Comparison of ENCODE assay signal across 8 cellular contexts in the genomic region with DNA sequence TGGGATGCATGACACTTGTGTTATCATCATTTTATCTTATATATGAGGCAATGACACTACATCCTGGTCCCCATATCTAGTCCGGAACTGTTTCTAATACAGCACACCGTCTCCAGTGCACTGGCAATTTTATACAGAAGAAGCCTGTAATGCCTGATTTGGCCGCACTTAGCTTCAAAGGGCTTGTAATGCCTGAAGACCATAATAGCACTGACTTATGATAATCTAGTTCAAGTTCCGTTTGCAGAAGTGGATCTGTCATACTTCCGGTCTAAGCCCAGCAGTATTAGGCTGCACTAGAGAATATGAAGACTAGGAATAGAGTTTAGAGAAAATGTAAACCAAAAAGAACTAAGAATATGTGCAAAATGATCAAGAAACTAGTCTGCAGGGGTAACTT. TPM values are rescaled to one million over a fixed set of nuclear protein-coding genes. Genes with fewer than 3 reads are reported as not detected.
DNase-seq lines count a peak whose midpoint lies in the region; ATAC-seq, FAIRE-seq and TF ChIP-seq lines count a peak whose summit lies in the region.

No MANE protein-coding gene starts in this region.

- no peaks in the 10 kb centered on the region for H3K9me3 ChIP-seq in astrocyte (ENCODE audit: insufficient read depth, low read depth, low read length)
- no peaks in the 10 kb centered on the region for H3K9me3 ChIP-seq in tibial artery

- H3K9me3 Mint-ChIP-seq in astrocyte (ENCODE audit: unreplicated experiment) = no peaks in the 10 kb centered on the region

- peak; percentile 9 for DNase-seq in activated gamma-delta T cell treated with Interleukin-2 at 50 U/mL for 16 hours
- DNase-seq in activated gamma-delta T cell (lab: John Stamatoyannopoulos, UW) = no peak
- peak; percentile 80 for DNase-seq in NAMALWA (ENCODE audit: low spot score)
- DNase-seq in astrocyte (ENCODE audit: low read depth) = peak; percentile 20
- DNase-seq in tibial artery = no peak
- no peak for DNase-seq in NCI-H1417 treated with DMSO at 0.1 percent for 48 hours (lab: John Stamatoyannopoulos, UW)

- intact Hi-C loops in tibial artery (cut with DNase I; ENCODE audit: low total_unique reads) = no loop called here

- H3K4me3 Mint-ChIP-seq in astrocyte (ENCODE audit: unreplicated experiment) = peak overlapping the region; percentile 90

- H2AFZ ChIP-seq in astrocyte (ENCODE audit: low read depth, low read length) = no peak overlapping the region

- ATAC-seq in GM19467 (IDR thresholded peaks at IDR 0.05; ENCODE audit: unreplicated experiment) = no peak

- H3K36me3 Mint-ChIP-seq in astrocyte (ENCODE audit: low read depth, unreplicated experiment) = peaks cover 3% of the 10 kb centered on the region

- H3K4me1 Mint-ChIP-seq in astrocyte (ENCODE audit: low read depth, unreplicated experiment) = peaks cover 16% of the 10 kb centered on the region

- FAIRE-seq in astrocyte (lab: Jason Lieb, UNC) = no peak

- no peaks in the 10 kb centered on the region for H3K27me3 Mint-ChIP-seq in astrocyte (ENCODE audit: low read depth, unreplicated experiment)

- no peak for TF ChIP-seq CTCF in astrocyte (IDR thresholded peaks at IDR 0.05; ENCODE audit: insufficient read depth, low read depth, low read length)
- TF ChIP-seq CTCF in tibial artery (IDR thresholded peaks at IDR 0.05) = no peak

- H3K36me3 ChIP-seq in astrocyte (ENCODE audit: insufficient read depth, low read length) (peaks cover 5% of the 10 kb centered on the region), tibial artery (no peaks in the 10 kb centered on the region)

- peak overlapping the region; percentile 97 for H3K4me3 ChIP-seq in astrocyte (ENCODE audit: insufficient read depth, low read depth, low read length)
- H3K4me3 ChIP-seq in tibial artery = peak overlapping the region; percentile 72 to 86

- H3K27ac ChIP-seq in astrocyte (ENCODE audit: low read depth, low read length) (peak overlapping the region; percentile 98), layer of hippocampus (ENCODE audit: low read depth, low read length) (peak overlapping the region; percentile 94), tibial artery (peak overlapping the region; percentile 91 to 96)

- H3K9ac ChIP-seq in astrocyte (ENCODE audit: low read length) = peak overlapping the region; percentile 99

- peaks cover 55% of the 10 kb centered on the region for H4K20me1 ChIP-seq in astrocyte (ENCODE audit: insufficient read depth, low read length)

- no peaks in the 10 kb centered on the region for H3K27me3 ChIP-seq in astrocyte (ENCODE audit: insufficient read depth, low read length)
- H3K27me3 ChIP-seq in layer of hippocampus (ENCODE audit: control insufficient read depth, insufficient read depth, low read length) = no peaks in the 10 kb centered on the region
- H3K27me3 ChIP-seq in tibial artery = no peaks in the 10 kb centered on the region

- H3K4me1 ChIP-seq in astrocyte (ENCODE audit: insufficient read depth, low read length) (peaks cover 14% of the 10 kb centered on the region), tibial artery (peaks cover 0 to 48% (median 20%) of the 10 kb centered on the region in 4 donors)

- H3K79me2 ChIP-seq in astrocyte (ENCODE audit: insufficient read depth, low read length) = peaks cover 63% of the 10 kb centered on the region

- peak overlapping the region; percentile 87 for H3K4me2 ChIP-seq in astrocyte (ENCODE audit: low read length)

- peak overlapping the region; percentile 95 for H3K27ac Mint-ChIP-seq in astrocyte (ENCODE audit: unreplicated experiment)

RNA-seq across cellular contexts. Expression of a gene that starts 1.3 kb away (rescaled TPM):
- 67.1 and 73.1 TPM in 2 replicates for total RNA-seq in astrocyte

RNA-seq across cellular contexts. Expression of a gene that starts 30.5 kb away (rescaled TPM):
- 128 and 152 TPM in 2 replicates for total RNA-seq in astrocyte

Comparison
In these comparisons a context has a peak if more than half of its experiments do, and no peak if none do; other contexts are left out.
1. DNase-seq: peak in activated gamma-delta T cell treated with Interleukin-2 at 50 U/mL for 16 hours (single experiment), NAMALWA (single experiment) and astrocyte (single experiment); none in activated gamma-delta T cell (single experiment), tibial artery (0 of 2) and NCI-H1417 treated with DMSO at 0.1 percent for 48 hours (single experiment).
2. Peak in every context shown above with its lines, with median percentiles within 50 percentile points of each other: H3K27ac ChIP-seq.